23 cellular contexts compared by ENCODE assay signal in genomic region chr6:127586372-127586771, GRCh38. TPM values are rescaled to one million over a fixed set of nuclear protein-coding genes. Genes with fewer than 3 reads are reported as not detected.
DNase-seq lines count a peak whose midpoint lies in the region; ATAC-seq, FAIRE-seq and TF ChIP-seq lines count a peak whose summit lies in the region.
"Had no signal": no experiment of that assay in that cellular context is flagged by ENCODE, and none has a peak within 500 bp of the region (broad histone marks: within the 10 kb centered on the region; RNA-seq: fewer than 3 reads in every experiment).

No MANE protein-coding gene starts in this region.

- H3K9me2 ChIP-seq in GM23248 (ENCODE audit: insufficient read depth): no peaks in the 10 kb centered on the region

- H3K27ac ChIP-seq in HUES64 (ENCODE audit: low read depth, low read length) (no peak overlapping the region), trophoblast cell (ENCODE audit: low read depth, low read length) (no peak overlapping the region), GM23248 (no peak overlapping the region)
- H3K27ac ChIP-seq: PC-9, tibial artery had no signal

- no peak overlapping the region for H4K12ac ChIP-seq in trophoblast cell (ENCODE audit: low read depth, low read length)

- H2BK12ac ChIP-seq in trophoblast cell (ENCODE audit: low read length): no peak overlapping the region

- H2BK5ac ChIP-seq in trophoblast cell (ENCODE audit: low read depth, low read length, poor library complexity): no peak overlapping the region

- no peak overlapping the region for H3K4me3 Mint-ChIP-seq in activated naive CD4-positive, alpha-beta T cell treated with anti-CD3 and anti-CD28 coated beads for 36 hours
- no peak overlapping the region for H3K4me3 Mint-ChIP-seq in effector memory CD8-positive, alpha-beta T cell
- H3K4me3 Mint-ChIP-seq: activated CD8-positive, alpha-beta T cell treated with anti-CD3 and anti-CD28 coated beads for 36 hours; activated naive CD4-positive, alpha-beta T cell treated with anti-CD3 and anti-CD28 coated beads, Interleukin-2, amount 50 U/mL, for 24 hours; CD14-positive monocyte; memory B cell; natural killer cell treated with Interleukin-12 subunit alpha and Interleukin-12 subunit beta and Interleukin-15 and Interleukin-18, amount 100 ng/mL, for 72 hours had no signal

- H4K20me1 ChIP-seq in GM23248 (ENCODE audit: insufficient read depth): no peaks in the 10 kb centered on the region

- no peaks in the 10 kb centered on the region for H3K9me3 ChIP-seq in HUES64 (ENCODE audit: insufficient read depth, low read depth, low read length)
- no peaks in the 10 kb centered on the region for H3K9me3 ChIP-seq in trophoblast cell (ENCODE audit: insufficient read depth, low read depth, low read length)
- H3K9me3 ChIP-seq in GM23248 (ENCODE audit: low read depth): no peaks in the 10 kb centered on the region
- H3K9me3 ChIP-seq: tibial artery had no signal

- FAIRE-seq in bronchial epithelial cell (lab: Jason Lieb, UNC): peak; percentile 50

- peaks cover 4% of the 10 kb centered on the region for H3K27me3 Mint-ChIP-seq in activated naive CD4-positive, alpha-beta T cell treated with anti-CD3 and anti-CD28 coated beads for 36 hours (ENCODE audit: low read depth)
- no peaks in the 10 kb centered on the region for H3K27me3 Mint-ChIP-seq in effector memory CD8-positive, alpha-beta T cell
- H3K27me3 Mint-ChIP-seq: activated CD8-positive, alpha-beta T cell treated with anti-CD3 and anti-CD28 coated beads for 36 hours; memory B cell; natural killer cell treated with Interleukin-12 subunit alpha and Interleukin-12 subunit beta and Interleukin-15 and Interleukin-18, amount 100 ng/mL, for 72 hours had no signal

- H2BK120ac ChIP-seq in trophoblast cell (ENCODE audit: insufficient read depth, low read length, poor library complexity): no peak overlapping the region

- H3K4me2 ChIP-seq in trophoblast cell (ENCODE audit: low read length): peak overlapping the region; percentile 30
- H3K4me2 ChIP-seq in GM23248 (ENCODE audit: unreplicated experiment): no peak overlapping the region
- H3K4me2 ChIP-seq: PC-9 had no signal

- no peaks in the 10 kb centered on the region for H3K4me1 Mint-ChIP-seq in activated naive CD4-positive, alpha-beta T cell treated with anti-CD3 and anti-CD28 coated beads for 36 hours (ENCODE audit: low read depth)
- no peaks in the 10 kb centered on the region for H3K4me1 Mint-ChIP-seq in effector memory CD8-positive, alpha-beta T cell (ENCODE audit: low read depth in 2 of 2)
- H3K4me1 Mint-ChIP-seq: activated naive CD4-positive, alpha-beta T cell treated with anti-CD3 and anti-CD28 coated beads, Interleukin-2, amount 50 U/mL, for 24 hours; CD14-positive monocyte; memory B cell had no signal

- intact Hi-C loops in activated naive CD4-positive, alpha-beta T cell treated with anti-CD3 and anti-CD28 coated beads for 36 hours (cut with micrococcal nuclease): no loop called here

- H3K9ac ChIP-seq in HUES64 (ENCODE audit: low read depth, low read length): 0 out of 2 replicates have a peak overlapping the region, but pooled peaks have one; percentile 9
- H3K9ac ChIP-seq in trophoblast cell (ENCODE audit: low read length): no peak overlapping the region
- no peak overlapping the region for H3K9ac ChIP-seq in GM23248

- H4K91ac ChIP-seq in trophoblast cell (ENCODE audit: low read depth, low read length): no peak overlapping the region

- no peaks in the 10 kb centered on the region for H3K27me3 ChIP-seq in HUES64 (ENCODE audit: insufficient read depth, low read length)
- H3K27me3 ChIP-seq in bronchial epithelial cell (ENCODE audit: control insufficient read depth, insufficient read depth, low read length): no peaks in the 10 kb centered on the region
- H3K27me3 ChIP-seq in trophoblast cell (ENCODE audit: insufficient read depth, low read length): no peaks in the 10 kb centered on the region
- H3K27me3 ChIP-seq in GM23248 (replicated peaks; ENCODE audit: insufficient read depth): no peaks in the 10 kb centered on the region
- H3K27me3 ChIP-seq: tibial artery had no signal

- no peak overlapping the region for H3K14ac ChIP-seq in trophoblast cell (ENCODE audit: low read length)

- no peak overlapping the region for H3K4me3 ChIP-seq in HUES64 (ENCODE audit: low read length)
- no peak overlapping the region for H3K4me3 ChIP-seq in bronchial epithelial cell (ENCODE audit: low read depth, low read length)
- H3K4me3 ChIP-seq in trophoblast cell (ENCODE audit: low read depth, low read length): no peak overlapping the region
- no peak overlapping the region for H3K4me3 ChIP-seq in GM23248
- H3K4me3 ChIP-seq: PC-9, tibial artery had no signal

- DNase-seq in activated naive CD4-positive, alpha-beta T cell treated with anti-CD3 and anti-CD28 coated beads for 36 hours: peak; percentile 5
- DNase-seq in activated naive CD4-positive, alpha-beta T cell treated with Interleukin-2 at 50 U/mL for 16 hours: no peak
- DNase-seq in bronchial epithelial cell (ENCODE audit: low read depth) (peak; percentile 73), trophoblast cell (no peak), GM23248 (no peak), Kasumi-1 (lab: John Stamatoyannopoulos, UW) (no peak)
- no peak for DNase-seq in effector memory CD8-positive, alpha-beta T cell
- DNase-seq: activated CD8-positive, alpha-beta T cell treated with anti-CD3 and anti-CD28 coated beads for 36 hours; activated T-cell treated with anti-CD3 and anti-CD28 coated beads, Interleukin-2, amount 50 U/mL, for 48 hours; hippocampal formation; NCI-H1930; NCI-H82; PC-9; stimulated activated CD4-positive, alpha-beta T cell treated with anti-CD3 and anti-CD28 coated beads, Interleukin-2, amount 100 ng/mL, for 24 hours; stimulated activated naive CD4-positive, alpha-beta T cell treated with Interleukin-2 at 50 U/mL for 16 hours; tibial artery had no signal

- H3K79me1 ChIP-seq in trophoblast cell (ENCODE audit: low read length): no peaks in the 10 kb centered on the region

- CTCF ChIA-PET in activated naive CD4-positive, alpha-beta T cell treated with anti-CD3 and anti-CD28 coated beads for 36 hours (lab: Charles Lee): no interaction called here

- H3K23ac ChIP-seq in trophoblast cell (ENCODE audit: low read length): no peak overlapping the region

- H3K79me2 ChIP-seq in trophoblast cell (ENCODE audit: control insufficient read depth, insufficient read depth, low read length, poor library complexity) (no peaks in the 10 kb centered on the region), GM23248 (ENCODE audit: insufficient read depth) (no peaks in the 10 kb centered on the region)

- in situ Hi-C loops in GM23248 (cut with MboI): no loop called here

- no peak for ATAC-seq in effector memory CD8-positive, alpha-beta T cell (replicated peaks)
- ATAC-seq: activated CD8-positive, alpha-beta T cell treated with anti-CD3 and anti-CD28 coated beads for 36 hours; natural killer cell treated with Interleukin-12 subunit alpha and Interleukin-12 subunit beta and Interleukin-15 and Interleukin-18, amount 100 ng/mL, for 72 hours had no signal

- TF ChIP-seq CTCF in bronchial epithelial cell (IDR thresholded peaks at IDR 0.05; ENCODE audit: insufficient read depth, low read length, severe bottlenecking): no peak

- H2AFZ ChIP-seq in trophoblast cell (ENCODE audit: insufficient read depth, low read length, poor library complexity) (no peak overlapping the region), GM23248 (no peak overlapping the region)
- H2AFZ ChIP-seq: PC-9 had no signal

- no peak overlapping the region for H2AK5ac ChIP-seq in trophoblast cell (ENCODE audit: low read length)

- no peak overlapping the region for H3K27ac Mint-ChIP-seq in activated naive CD4-positive, alpha-beta T cell treated with anti-CD3 and anti-CD28 coated beads for 36 hours
- H3K27ac Mint-ChIP-seq in effector memory CD8-positive, alpha-beta T cell: no peak overlapping the region
- H3K27ac Mint-ChIP-seq: activated CD8-positive, alpha-beta T cell treated with anti-CD3 and anti-CD28 coated beads for 36 hours; activated naive CD4-positive, alpha-beta T cell treated with anti-CD3 and anti-CD28 coated beads, Interleukin-2, amount 50 U/mL, for 24 hours; CD14-positive monocyte; memory B cell; natural killer cell treated with Interleukin-12 subunit alpha and Interleukin-12 subunit beta and Interleukin-15 and Interleukin-18, amount 100 ng/mL, for 72 hours had no signal

- H4K8ac ChIP-seq in trophoblast cell (ENCODE audit: low read depth, low read length): no peak overlapping the region

- peaks cover 13% of the 10 kb centered on the region for H3F3A ChIP-seq in GM23248 (ENCODE audit: insufficient read depth)

- H3K9me3 Mint-ChIP-seq in activated naive CD4-positive, alpha-beta T cell treated with anti-CD3 and anti-CD28 coated beads for 36 hours: no peaks in the 10 kb centered on the region
- H3K9me3 Mint-ChIP-seq in effector memory CD8-positive, alpha-beta T cell: no peaks in the 10 kb centered on the region
- H3K9me3 Mint-ChIP-seq: activated CD8-positive, alpha-beta T cell treated with anti-CD3 and anti-CD28 coated beads for 36 hours; activated naive CD4-positive, alpha-beta T cell treated with anti-CD3 and anti-CD28 coated beads, Interleukin-2, amount 50 U/mL, for 24 hours; CD14-positive monocyte; memory B cell; natural killer cell treated with Interleukin-12 subunit alpha and Interleukin-12 subunit beta and Interleukin-15 and Interleukin-18, amount 100 ng/mL, for 72 hours had no signal

- no peaks in the 10 kb centered on the region for H3K36me3 Mint-ChIP-seq in activated naive CD4-positive, alpha-beta T cell treated with anti-CD3 and anti-CD28 coated beads for 36 hours (ENCODE audit: low read depth)
- no peaks in the 10 kb centered on the region for H3K36me3 Mint-ChIP-seq in effector memory CD8-positive, alpha-beta T cell (ENCODE audit: insufficient read depth)
- H3K36me3 Mint-ChIP-seq: activated naive CD4-positive, alpha-beta T cell treated with anti-CD3 and anti-CD28 coated beads, Interleukin-2, amount 50 U/mL, for 24 hours; CD14-positive monocyte; memory B cell; natural killer cell treated with Interleukin-12 subunit alpha and Interleukin-12 subunit beta and Interleukin-15 and Interleukin-18, amount 100 ng/mL, for 72 hours had no signal

- H3K36me3 ChIP-seq in HUES64 (ENCODE audit: insufficient read depth, low read length) (no peaks in the 10 kb centered on the region), bronchial epithelial cell (ENCODE audit: control insufficient read depth, insufficient read depth, low read length) (no peaks in the 10 kb centered on the region), trophoblast cell (ENCODE audit: control insufficient read depth in 1 of 2, insufficient read depth in 2 of 2, low read length in 2 of 2) (no peaks in the 10 kb centered on the region), GM23248 (ENCODE audit: low read depth) (no peaks in the 10 kb centered on the region)
- H3K36me3 ChIP-seq: tibial artery had no signal

- H3K4ac ChIP-seq in trophoblast cell (ENCODE audit: low read depth, low read length): no peak overlapping the region

- no peak overlapping the region for H3K18ac ChIP-seq in trophoblast cell (ENCODE audit: low read length)

- WGBS in HUES64: 70% methylated on average over 2 of the region's 2 CpGs
- no CpG with 5 or more reads among the region's 2 CpGs for WGBS in trophoblast cell (ENCODE audit: extremely low coverage, insufficient coverage, insufficient read length)
- WGBS in GM23248 (ENCODE audit: low coverage in 1 of 2, low lambda C conversion rate in 2 of 2, missing lambda C conversion rate in 2 of 2), 2 experiments: 29 to 30% methylated on average over 2 of the region's 2 CpGs

- H3K4me1 ChIP-seq in HUES64 (ENCODE audit: insufficient read depth, low read length) (peaks cover 3% of the 10 kb centered on the region; the same call in 1 of the 2 replicates), trophoblast cell (ENCODE audit: control insufficient read depth in 1 of 2, insufficient read depth in 2 of 2, low read length in 2 of 2) (no peaks in the 10 kb centered on the region), GM23248 (ENCODE audit: insufficient read depth) (0 out of 2 replicates have a peak, but pooled peaks cover 5% of the 10 kb centered on the region)
- H3K4me1 ChIP-seq: tibial artery had no signal

RNA-seq across cellular contexts. Expression of gene C6orf58, which starts 9.4 kb away (rescaled TPM):
- total RNA-seq in activated naive CD4-positive, alpha-beta T cell treated with anti-CD3 and anti-CD28 coated beads for 36 hours: not detected
- polyA plus RNA-seq in HUES64 (2013, experiment 1 of 2): not detected
- not detected for polyA plus RNA-seq in HUES64 (2013, experiment 2 of 2)
- not detected in 2 replicates for total RNA-seq in bronchial epithelial cell
- 0.05 TPM in 1 of 2 replicates, not detected in the other for polyA plus RNA-seq in trophoblast cell (2013)
- not detected in 2 replicates for total RNA-seq in GM23248 (2014; rRNA removed; shearing (Covaris generic))
- polyA plus RNA-seq in GM23248 (2016; fragmentation: Nextera tagmentation; extraction: Ambion mirVana): not detected in 2 replicates
- total RNA-seq: activated CD8-positive, alpha-beta T cell treated with anti-CD3 and anti-CD28 coated beads for 36 hours; kidney epithelial cell; natural killer cell treated with Interleukin-12 subunit alpha and Interleukin-12 subunit beta and Interleukin-15 and Interleukin-18, amount 100 ng/mL, for 72 hours; PC-9; SK-MEL-5 had no signal
- polyA plus RNA-seq: CD14-positive monocyte had no signal

Comparison
In these comparisons a context has a peak if more than half of its experiments do, and no peak if none do; other contexts are left out.
1. DNase-seq: peak in activated naive CD4-positive, alpha-beta T cell treated with anti-CD3 and anti-CD28 coated beads for 36 hours (single experiment) and bronchial epithelial cell (single experiment); none in activated naive CD4-positive, alpha-beta T cell treated with Interleukin-2 at 50 U/mL for 16 hours (single experiment), trophoblast cell (0 of 2), effector memory CD8-positive, alpha-beta T cell (0 of 3), GM23248 (single experiment) and Kasumi-1 (0 of 2).